ENCODE assay signal across 28 cellular contexts in genomic region chr13:62799038-62799535, GRCh38.
"Had no signal": no experiment of that assay in that cellular context is flagged by ENCODE, and none has a peak within 500 bp of the region (broad histone marks: within the 10 kb centered on the region; RNA-seq: fewer than 3 reads in every experiment).

No MANE protein-coding gene starts in this region.

- H3K4me3 Mint-ChIP-seq: activated CD4-positive, alpha-beta T cell treated with anti-CD3 and anti-CD28 coated beads, Interleukin-2, amount 10 ng/mL, durations not matched to agents 24 days and 14 days; activated CD8-positive, alpha-beta T cell treated with anti-CD3 and anti-CD28 coated beads for 36 hours; activated naive CD8-positive, alpha-beta T cell treated with anti-CD3 and anti-CD28 coated beads for 36 hours; activated T-cell treated with anti-CD3 and anti-CD28 coated beads, Interleukin-2, amount 50 U/mL, for 72 hours; activated T-helper 17 cell treated with anti-CD3 and anti-CD28 coated beads, Interleukin-2, amount 50 U/mL, for 72 hours had no signal

- H3K36me3 ChIP-seq: cardiac muscle cell, Peyer's patch had no signal

- H3K36me3 Mint-ChIP-seq: activated naive CD8-positive, alpha-beta T cell treated with anti-CD3 and anti-CD28 coated beads for 36 hours had no signal

- H3K27ac Mint-ChIP-seq: activated CD4-positive, alpha-beta T cell treated with anti-CD3 and anti-CD28 coated beads, Interleukin-2, amount 10 ng/mL, durations not matched to agents 24 days and 14 days; activated CD8-positive, alpha-beta T cell treated with anti-CD3 and anti-CD28 coated beads for 36 hours; activated naive CD8-positive, alpha-beta T cell treated with anti-CD3 and anti-CD28 coated beads for 36 hours; activated T-cell treated with anti-CD3 and anti-CD28 coated beads, Interleukin-2, amount 50 U/mL, for 72 hours; activated T-helper 17 cell treated with anti-CD3 and anti-CD28 coated beads, Interleukin-2, amount 50 U/mL, for 72 hours had no signal

- DNase-seq: activated CD4-positive, alpha-beta T cell treated with anti-CD3 and anti-CD28 coated beads, Interleukin-2, amount 10 ng/mL, durations not matched to agents 24 days and 14 days; activated CD4-positive, alpha-beta T cell treated with anti-CD3 and anti-CD28 coated beads, Interleukin-2, amount 50 U/mL, for 4 hours; activated CD8-positive, alpha-beta T cell treated with anti-CD3 and anti-CD28 coated beads for 36 hours; activated effector memory CD4-positive, alpha-beta T cell treated with anti-CD3 and anti-CD28 coated beads, Interleukin-2, amount 50 U/mL, for 16 hours; activated naive CD4-positive, alpha-beta T cell treated with anti-CD3 and anti-CD28 coated beads, Interleukin-2, amount 50 U/mL, for 16 hours; activated naive CD8-positive, alpha-beta T cell treated with anti-CD3 and anti-CD28 coated beads for 36 hours; activated T-cell treated with anti-CD3 and anti-CD28 coated beads, Interleukin-2, amount 50 U/mL, for 1 hour; activated T-cell treated with anti-CD3 and anti-CD28 coated beads, Interleukin-2, amount 50 U/mL, for 72 hours; amniotic stem cell; aorta; KG1; NCI-H1092 treated with DMSO at 0.1 percent for 48 hours; NCI-H1417; NCI-H146; NCI-H187; NCI-H2029 treated with DMSO at 0.1 percent for 48 hours; NCI-H2107; NCI-H2171; NCI-H510A; NCI-H526; NCI-H748 treated with DMSO at 0.1 percent for 48 hours; NK-92 treated with Interleukin-12 subunit alpha and Interleukin-12 subunit beta, amount 100 ng/mL, for 24 hours; PC-3; Peyer's patch; RPMI8226; T1000 had no signal

- H3K4me1 ChIP-seq: Peyer's patch had no signal

- H3K4me1 Mint-ChIP-seq: activated CD4-positive, alpha-beta T cell treated with anti-CD3 and anti-CD28 coated beads, Interleukin-2, amount 10 ng/mL, durations not matched to agents 24 days and 14 days; activated naive CD8-positive, alpha-beta T cell treated with anti-CD3 and anti-CD28 coated beads for 36 hours; activated T-helper 17 cell treated with anti-CD3 and anti-CD28 coated beads, Interleukin-2, amount 50 U/mL, for 72 hours had no signal

- ATAC-seq: activated CD8-positive, alpha-beta T cell treated with anti-CD3 and anti-CD28 coated beads for 36 hours; activated T-cell treated with anti-CD3 and anti-CD28 coated beads, Interleukin-2, amount 50 U/mL, for 72 hours; activated T-helper 17 cell treated with anti-CD3 and anti-CD28 coated beads, Interleukin-2, amount 50 U/mL, for 72 hours; PC-3 had no signal

- H3K9me3 ChIP-seq: Peyer's patch had no signal

- H3K27ac ChIP-seq: cardiac muscle cell, Peyer's patch had no signal

- H3K4me3 ChIP-seq: cardiac muscle cell, Peyer's patch had no signal

- H3K27me3 ChIP-seq: cardiac muscle cell, Peyer's patch had no signal

- H3K27me3 Mint-ChIP-seq: activated CD4-positive, alpha-beta T cell treated with anti-CD3 and anti-CD28 coated beads, Interleukin-2, amount 10 ng/mL, durations not matched to agents 24 days and 14 days; activated CD8-positive, alpha-beta T cell treated with anti-CD3 and anti-CD28 coated beads for 36 hours; activated naive CD8-positive, alpha-beta T cell treated with anti-CD3 and anti-CD28 coated beads for 36 hours; activated T-helper 17 cell treated with anti-CD3 and anti-CD28 coated beads, Interleukin-2, amount 50 U/mL, for 72 hours had no signal
